Comparison of ENCODE assay signal across 17 cellular contexts in genomic region chr9:76049341-76049740, GRCh38.
A peak's percentile ranks its signal among the peaks of the same experiment; 100 is the strongest.
DNase-seq lines count a peak whose midpoint lies in the region; ATAC-seq and TF ChIP-seq lines count a peak whose summit lies in the region.
"Had no signal": no experiment of that assay in that cellular context is flagged by ENCODE, and none has a peak within 500 bp of the region (broad histone marks: within the 10 kb centered on the region; RNA-seq: fewer than 3 reads in every experiment).

No MANE protein-coding gene starts in this region.

- H3K27me3 Mint-ChIP-seq in nephron progenitor cell (ENCODE audit: low read depth, poor library complexity): peaks cover 2% of the 10 kb centered on the region

- H3K9me3 Mint-ChIP-seq in nephron progenitor cell: peaks cover 33% of the 10 kb centered on the region

- H3K9me3 ChIP-seq in right cardiac atrium (ENCODE audit: control insufficient read depth, low read length) (no peaks in the 10 kb centered on the region), mammary epithelial cell (replicated peaks; ENCODE audit: insufficient read depth, low read length) (no peaks in the 10 kb centered on the region)
- H3K9me3 ChIP-seq: A549 had no signal

- H3K4me1 ChIP-seq in right cardiac atrium (ENCODE audit: control insufficient read depth, insufficient read depth, low read length) (no peaks in the 10 kb centered on the region), mammary epithelial cell (ENCODE audit: insufficient read depth, low read length) (no peaks in the 10 kb centered on the region)
- H3K4me1 ChIP-seq: A549 had no signal

- no peak overlapping the region for H3K4me3 Mint-ChIP-seq in nephron progenitor cell
- H3K4me3 Mint-ChIP-seq: CD14-positive monocyte had no signal

- H4K20me1 ChIP-seq in mammary epithelial cell (ENCODE audit: insufficient read depth, low read length): no peaks in the 10 kb centered on the region

- no peak overlapping the region for H2AFZ ChIP-seq in mammary epithelial cell (ENCODE audit: low read depth, low read length)

- H3K27ac Mint-ChIP-seq in nephron progenitor cell: peak overlapping the region; percentile 20
- H3K27ac Mint-ChIP-seq: CD14-positive monocyte had no signal

- H3K36me3 Mint-ChIP-seq in nephron progenitor cell (ENCODE audit: low read depth): peaks cover 89% of the 10 kb centered on the region

- dilution Hi-C loops in mammary epithelial cell (cut with HindIII; ENCODE audit: low sequenced_read_pairs): no loop called here

- H3K4me3 ChIP-seq in right cardiac atrium (ENCODE audit: low read length) (no peak overlapping the region), lower leg skin (ENCODE audit: low read depth, poor library complexity, severe bottlenecking) (no peak overlapping the region), mammary epithelial cell (replicated peaks in 1 of 3; ENCODE audit: insufficient read depth in 1 of 3, low read depth in 2 of 3, low read length in 3 of 3) (no peak overlapping the region)
- H3K4me3 ChIP-seq: A549, K562 had no signal

- H3K36me3 ChIP-seq in mammary epithelial cell (ENCODE audit: insufficient read depth, low read length): no peaks in the 10 kb centered on the region

- 48% methylated on average over 2 of the region's 2 CpGs for WGBS in right cardiac atrium
- WGBS in lower leg skin, 2 donors: 84 to 91% methylated on average over 2 of the region's 2 CpGs
- 94% methylated on average over 2 of the region's 2 CpGs for WGBS in mammary epithelial cell (ENCODE audit: low coverage, missing lambda C conversion rate)

- CTCF ChIA-PET in mammary epithelial cell (lab: Charles Lee; ENCODE audit: low non-redundant PET): interaction anchor here (0.7 kb wide), 1 partner anchor 1540 kb away, joined by 3 read pairs; no protein-coding TSS in a partner anchor

- TF ChIP-seq CTCF in nephron progenitor cell (IDR thresholded peaks at IDR 0.05) (no peak), lower leg skin (IDR thresholded peaks at IDR 0.05) (no peak), mammary epithelial cell (conservative IDR thresholded peaks at IDR 0.05 in 1 of 2, IDR thresholded peaks at IDR 0.05 in 1 of 2; ENCODE audit: extremely low read depth in 1 of 2, insufficient read depth in 1 of 2, low read depth in 1 of 2, low read length in 2 of 2) (no peak)

- TF ChIP-seq POLR2A in lower leg skin (IDR thresholded peaks at IDR 0.05): no peak

- in situ Hi-C loops in mammary epithelial cell (cut with MboI; ENCODE audit: low sequenced_read_pairs in 2 of 2): no loop called here

- no peaks in the 10 kb centered on the region for H3K4me1 Mint-ChIP-seq in nephron progenitor cell
- H3K4me1 Mint-ChIP-seq: CD14-positive monocyte had no signal

- intact Hi-C loops in left ventricle myocardium superior (cut with micrococcal nuclease): no loop called here
- intact Hi-C loops in Right ventricle myocardium inferior (cut with DNase I): no loop called here
- intact Hi-C loops in right cardiac atrium (cut with DNase I): loop anchor here in 2 of 4 donors (2.0 to 10.0 kb wide), 2 partner anchors 73 to 155 kb away; partner anchors contain the start of gene PCSK5 (in 1 of the 2)
- intact Hi-C loops in lower leg skin (cut with DNase I; ENCODE audit: low total_unique reads): no loop called here
- intact Hi-C loops in mammary epithelial cell (cut with micrococcal nuclease): no loop called here

- H3K27me3 ChIP-seq in right cardiac atrium (ENCODE audit: control insufficient read depth, insufficient read depth) (no peaks in the 10 kb centered on the region), mammary epithelial cell (ENCODE audit: insufficient read depth, low read length) (no peaks in the 10 kb centered on the region)

- no peak overlapping the region for H3K4me2 ChIP-seq in mammary epithelial cell (ENCODE audit: insufficient read depth, low read depth, low read length)
- H3K4me2 ChIP-seq: A549 had no signal

- ATAC-seq in left ventricle myocardium superior: peak; percentile 38
- ATAC-seq in Right ventricle myocardium inferior: no peak
- ATAC-seq in right cardiac atrium: peak; percentile 67 to 82
- ATAC-seq: A549, HCT116, K562 had no signal

- DNase-seq in left ventricle myocardium superior (no peak), Right ventricle myocardium inferior (ENCODE audit: missing footprints) (no peak), right cardiac atrium (no peak), nephron progenitor cell (no peak), midbrain (lab: John Stamatoyannopoulos, UW) (no peak), lower leg skin (ENCODE audit: low spot score in 2 of 2) (no peak), mammary epithelial cell (no peak)
- DNase-seq in effector CD4-positive, alpha-beta T cell: no peak
- DNase-seq: DND-41, GDM1, NCI-H1436 treated with DMSO at 0.1 percent for 48 hours, NCI-H2081, NCI-H524 had no signal

- H3K27ac ChIP-seq in right cardiac atrium (ENCODE audit: low read length) (no peak overlapping the region), mammary epithelial cell (ENCODE audit: insufficient read depth, low read depth, low read length) (no peak overlapping the region)
- H3K27ac ChIP-seq: A549 had no signal

- no TSS peak for BruUV-seq in mammary epithelial cell (replicated peaks; lab: Mats Ljungman, UMichigan)

- no peak overlapping the region for H3K9ac ChIP-seq in mammary epithelial cell (ENCODE audit: insufficient read depth, low read length)

- H3K79me2 ChIP-seq in mammary epithelial cell (ENCODE audit: insufficient read depth, low read length): no peaks in the 10 kb centered on the region
